Comparison of ENCODE assay signal across 10 cellular contexts in genomic region chr5:119333421-119333851, GRCh38. TPM values are rescaled to one million over a fixed set of nuclear protein-coding genes. Genes with fewer than 3 reads are reported as not detected.
DNase-seq lines count a peak whose midpoint lies in the region; ATAC-seq and TF ChIP-seq lines count a peak whose summit lies in the region.
"Had no signal": no experiment of that assay in that cellular context is flagged by ENCODE, and none has a peak within 500 bp of the region (broad histone marks: within the 10 kb centered on the region; RNA-seq: fewer than 3 reads in every experiment).

No MANE protein-coding gene starts in this region.

- no peaks in the 10 kb centered on the region for H3K27me3 Mint-ChIP-seq in activated CD4-positive, alpha-beta T cell treated with anti-CD3 and anti-CD28 coated beads, Interleukin-2, amount 10 ng/mL, durations not matched to agents 7 days and 5 days
- H3K27me3 Mint-ChIP-seq in activated naive CD4-positive, alpha-beta T cell treated with anti-CD3 and anti-CD28 coated beads, Interleukin-2, amount 10 ng/mL, durations not matched to agents 7 days and 5 days = no peaks in the 10 kb centered on the region
- H3K27me3 Mint-ChIP-seq in stimulated activated naive CD8-positive, alpha-beta T cell treated with anti-CD3 and anti-CD28 coated beads, Interleukin-15, amount 100 ng/mL, for 72 hours = no peaks in the 10 kb centered on the region

- TF ChIP-seq CTCF in mucosa of descending colon (IDR thresholded peaks at IDR 0.05) (no peak), body of pancreas (IDR thresholded peaks at IDR 0.05) (no peak)

- peaks cover 22% of the 10 kb centered on the region for H3K4me1 ChIP-seq in mucosa of descending colon (ENCODE audit: low read depth)
- H3K4me1 ChIP-seq in body of pancreas = peaks cover 14% of the 10 kb centered on the region

- peaks cover 64% of the 10 kb centered on the region for H3K36me3 Mint-ChIP-seq in activated CD4-positive, alpha-beta T cell treated with anti-CD3 and anti-CD28 coated beads, Interleukin-2, amount 10 ng/mL, durations not matched to agents 7 days and 5 days (ENCODE audit: low read depth)
- H3K36me3 Mint-ChIP-seq in activated naive CD4-positive, alpha-beta T cell treated with anti-CD3 and anti-CD28 coated beads, Interleukin-2, amount 10 ng/mL, durations not matched to agents 7 days and 5 days = peaks cover 58% of the 10 kb centered on the region

- H3K36me3 ChIP-seq in mucosa of descending colon (ENCODE audit: low read depth) = no peaks in the 10 kb centered on the region
- no peaks in the 10 kb centered on the region for H3K36me3 ChIP-seq in body of pancreas (replicated peaks in 1 of 2; ENCODE audit: insufficient read depth in 1 of 2, low read depth in 2 of 2)

- no peaks in the 10 kb centered on the region for H3K9me3 ChIP-seq in mucosa of descending colon
- no peaks in the 10 kb centered on the region for H3K9me3 ChIP-seq in body of pancreas

- WGBS in body of pancreas, 2 donors = 50 to 54% methylated on average over 5 of the region's 5 CpGs

- peak overlapping the region; percentile 94 for H3K27ac Mint-ChIP-seq in activated CD4-positive, alpha-beta T cell treated with anti-CD3 and anti-CD28 coated beads, Interleukin-2, amount 10 ng/mL, durations not matched to agents 7 days and 5 days
- peak overlapping the region; percentile 95 for H3K27ac Mint-ChIP-seq in activated naive CD4-positive, alpha-beta T cell treated with anti-CD3 and anti-CD28 coated beads, Interleukin-2, amount 10 ng/mL, durations not matched to agents 7 days and 5 days
- H3K27ac Mint-ChIP-seq in stimulated activated naive CD8-positive, alpha-beta T cell treated with anti-CD3 and anti-CD28 coated beads, Interleukin-15, amount 100 ng/mL, for 72 hours = peak overlapping the region; percentile 93 to 97

- no peak for DNase-seq in activated CD4-positive, alpha-beta T cell treated with anti-CD3 and anti-CD28 coated beads, Interleukin-2, amount 10 ng/mL, durations not matched to agents 7 days and 5 days
- DNase-seq in activated CD4-positive, alpha-beta T cell treated with anti-CD3 and anti-CD28 coated beads, Interleukin-2, amount 50 U/mL, for 4 hours = no peak
- DNase-seq in activated naive CD4-positive, alpha-beta T cell treated with anti-CD3 and anti-CD28 coated beads, Interleukin-2, amount 10 ng/mL, durations not matched to agents 7 days and 5 days = no peak
- no peak for DNase-seq in stimulated activated naive CD8-positive, alpha-beta T cell treated with anti-CD3 and anti-CD28 coated beads, Interleukin-15, amount 100 ng/mL, for 72 hours
- DNase-seq in mucosa of descending colon (no peak), body of pancreas (no peak), NCI-H146 treated with DMSO at 0.1 percent for 48 hours (lab: John Stamatoyannopoulos, UW; ENCODE audit: unreplicated experiment) (no peak)
- DNase-seq: effector CD8-positive, alpha-beta T cell; NCI-H1048 had no signal

- peak overlapping the region; percentile 84 for H3K4me3 Mint-ChIP-seq in activated CD4-positive, alpha-beta T cell treated with anti-CD3 and anti-CD28 coated beads, Interleukin-2, amount 10 ng/mL, durations not matched to agents 7 days and 5 days
- peak overlapping the region; percentile 82 for H3K4me3 Mint-ChIP-seq in activated naive CD4-positive, alpha-beta T cell treated with anti-CD3 and anti-CD28 coated beads, Interleukin-2, amount 10 ng/mL, durations not matched to agents 7 days and 5 days
- peak overlapping the region; percentile 68 to 82 for H3K4me3 Mint-ChIP-seq in stimulated activated naive CD8-positive, alpha-beta T cell treated with anti-CD3 and anti-CD28 coated beads, Interleukin-15, amount 100 ng/mL, for 72 hours

- ATAC-seq in HG03095 (IDR thresholded peaks at IDR 0.05; ENCODE audit: unreplicated experiment) (peak; percentile 17), mucosa of descending colon (no peak), body of pancreas (no peak)
- peak; percentile 58 for ATAC-seq in stimulated activated naive CD8-positive, alpha-beta T cell treated with anti-CD3 and anti-CD28 coated beads, Interleukin-15, amount 100 ng/mL, for 72 hours

- peaks cover 77% of the 10 kb centered on the region for H3K4me1 Mint-ChIP-seq in activated CD4-positive, alpha-beta T cell treated with anti-CD3 and anti-CD28 coated beads, Interleukin-2, amount 10 ng/mL, durations not matched to agents 7 days and 5 days
- peaks cover 76% of the 10 kb centered on the region for H3K4me1 Mint-ChIP-seq in activated naive CD4-positive, alpha-beta T cell treated with anti-CD3 and anti-CD28 coated beads, Interleukin-2, amount 10 ng/mL, durations not matched to agents 7 days and 5 days
- H3K4me1 Mint-ChIP-seq in stimulated activated naive CD8-positive, alpha-beta T cell treated with anti-CD3 and anti-CD28 coated beads, Interleukin-15, amount 100 ng/mL, for 72 hours = peaks cover 83% of the 10 kb centered on the region

- H3K4me3 ChIP-seq in mucosa of descending colon (no peak overlapping the region), body of pancreas (no peak overlapping the region)

- H3K27ac ChIP-seq in body of pancreas = no peak overlapping the region

- H3K27me3 ChIP-seq in body of pancreas = no peaks in the 10 kb centered on the region

- no peak for TF ChIP-seq POLR2A in body of pancreas (IDR thresholded peaks at IDR 0.05)

- intact Hi-C loops in mucosa of descending colon (cut with DNase I, micrococcal nuclease) = no loop called here
- intact Hi-C loops in body of pancreas (cut with DNase I) = no loop called here

- POLR2A ChIA-PET in activated CD4-positive, alpha-beta T cell treated with anti-CD3 and anti-CD28 coated beads, Interleukin-2, amount 10 ng/mL, durations not matched to agents 7 days and 5 days (lab: Charles Lee) = interaction anchor here (0.5 kb wide), 1 partner anchor 67 kb away, joined by 3 read pairs; no protein-coding TSS in a partner anchor

- no peaks in the 10 kb centered on the region for H3K9me3 Mint-ChIP-seq in activated CD4-positive, alpha-beta T cell treated with anti-CD3 and anti-CD28 coated beads, Interleukin-2, amount 10 ng/mL, durations not matched to agents 7 days and 5 days
- no peaks in the 10 kb centered on the region for H3K9me3 Mint-ChIP-seq in activated naive CD4-positive, alpha-beta T cell treated with anti-CD3 and anti-CD28 coated beads, Interleukin-2, amount 10 ng/mL, durations not matched to agents 7 days and 5 days
- no peaks in the 10 kb centered on the region for H3K9me3 Mint-ChIP-seq in stimulated activated naive CD8-positive, alpha-beta T cell treated with anti-CD3 and anti-CD28 coated beads, Interleukin-15, amount 100 ng/mL, for 72 hours

- CTCF ChIA-PET in activated CD4-positive, alpha-beta T cell treated with anti-CD3 and anti-CD28 coated beads, Interleukin-2, amount 10 ng/mL, durations not matched to agents 7 days and 5 days (lab: Charles Lee) = interaction anchor here (0.6 to 3.8 kb wide), 8 partner anchors 18 to 343 kb away, joined by 3 to 11 read pairs (median 4); no protein-coding TSS in a partner anchor
- CTCF ChIA-PET in activated naive CD4-positive, alpha-beta T cell treated with anti-CD3 and anti-CD28 coated beads, Interleukin-2, amount 10 ng/mL, durations not matched to agents 7 days and 5 days (lab: Charles Lee) = interaction anchor here (1.0 to 10.1 kb wide), 4 partner anchors 12 to 78 kb away, joined by 3 to 121 read pairs (median 24); no protein-coding TSS in a partner anchor

RNA-seq across cellular contexts. Expression of gene TNFAIP8, which starts 22.4 kb away (rescaled TPM):
- 100 to 1,000 TPM; 167 to 184 TPM for total RNA-seq in activated CD4-positive, alpha-beta T cell treated with anti-CD3 and anti-CD28 coated beads, Interleukin-2, amount 10 ng/mL, durations not matched to agents 7 days and 5 days
- total RNA-seq in mucosa of descending colon (10 to 100 TPM in 2 of 3 donors, 1 to 10 TPM in 1; 8.7 to 15.7 (median 12.3) TPM), body of pancreas (10 to 100 TPM; 15.8 to 32.3 TPM)

Comparison
In these comparisons a context has a peak if more than half of its experiments do, and no peak if none do; other contexts are left out.
1. ATAC-seq: peak in HG03095 (single experiment) and stimulated activated naive CD8-positive, alpha-beta T cell treated with anti-CD3 and anti-CD28 coated beads, Interleukin-15, amount 100 ng/mL, for 72 hours (single experiment); none in mucosa of descending colon (single experiment) and body of pancreas (single experiment).
2. RNA of gene TNFAIP8, which starts 22.4 kb away (total RNA-seq): 167 to 184 TPM in activated CD4-positive, alpha-beta T cell treated with anti-CD3 and anti-CD28 coated beads, Interleukin-2, amount 10 ng/mL, durations not matched to agents 7 days and 5 days; 15.8 to 32.3 TPM in body of pancreas and 8.7 to 15.7 TPM in mucosa of descending colon; every median in the first group is over 4 times any median in the second.
3. Peak in every context shown above with its lines, with median percentiles within 50 percentile points of each other: H3K27ac Mint-ChIP-seq and H3K4me3 Mint-ChIP-seq.